In genomic region chr6:38804368-38804767, GRCh38 we compare ENCODE assay signal across 19 cellular contexts.
A peak's percentile ranks its signal among the peaks of the same experiment; 100 is the strongest.
DNase-seq lines count a peak whose midpoint lies in the region; ATAC-seq lines count a peak whose summit lies in the region.
"Had no signal": no experiment of that assay in that cellular context is flagged by ENCODE, and none has a peak within 500 bp of the region (broad histone marks: within the 10 kb centered on the region; RNA-seq: fewer than 3 reads in every experiment).

No MANE protein-coding gene starts in this region.

- H3K27ac Mint-ChIP-seq in naive thymus-derived CD8-positive, alpha-beta T cell = no peak overlapping the region
- no peak overlapping the region for H3K27ac Mint-ChIP-seq in activated CD4-positive, alpha-beta T cell treated with anti-CD3 and anti-CD28 coated beads, Interleukin-2, amount 10 ng/mL, durations not matched to agents 24 days and 14 days
- H3K27ac Mint-ChIP-seq: CD8-positive, alpha-beta memory T cell; IgD-negative memory B cell; T-helper 17 cell had no signal

- H3K9me3 Mint-ChIP-seq in naive thymus-derived CD8-positive, alpha-beta T cell = peaks cover 0 to 2% (median 0%) of the 10 kb centered on the region in 9 donors
- no peaks in the 10 kb centered on the region for H3K9me3 Mint-ChIP-seq in activated CD4-positive, alpha-beta T cell treated with anti-CD3 and anti-CD28 coated beads, Interleukin-2, amount 10 ng/mL, durations not matched to agents 24 days and 14 days
- H3K9me3 Mint-ChIP-seq: CD8-positive, alpha-beta memory T cell; IgD-negative memory B cell had no signal

- POLR2A ChIA-PET in naive thymus-derived CD8-positive, alpha-beta T cell (lab: Charles Lee) = no interaction called here

- no peak overlapping the region for H3K4me3 Mint-ChIP-seq in naive thymus-derived CD8-positive, alpha-beta T cell
- H3K4me3 Mint-ChIP-seq in activated CD4-positive, alpha-beta T cell treated with anti-CD3 and anti-CD28 coated beads, Interleukin-2, amount 10 ng/mL, durations not matched to agents 24 days and 14 days = no peak overlapping the region
- H3K4me3 Mint-ChIP-seq: CD8-positive, alpha-beta memory T cell; IgD-negative memory B cell; T-helper 17 cell had no signal

- H3K27me3 Mint-ChIP-seq in naive thymus-derived CD8-positive, alpha-beta T cell = peaks cover 18 to 69% (median 40%) of the 10 kb centered on the region in 5 donors
- H3K27me3 Mint-ChIP-seq in activated CD4-positive, alpha-beta T cell treated with anti-CD3 and anti-CD28 coated beads, Interleukin-2, amount 10 ng/mL, durations not matched to agents 24 days and 14 days = peaks cover 34% of the 10 kb centered on the region
- H3K27me3 Mint-ChIP-seq: IgD-negative memory B cell had no signal

- intact Hi-C loops in activated CD4-positive, alpha-beta T cell treated with anti-CD3 and anti-CD28 coated beads, Interleukin-2, amount 10 ng/mL, durations not matched to agents 24 days and 14 days (cut with micrococcal nuclease) = no loop called here

- peak; percentile 22 for DNase-seq in NCI-H748 (lab: John Stamatoyannopoulos, UW; ENCODE audit: unreplicated experiment)
- no peak for DNase-seq in NCI-H748 treated with DMSO at 0.1 percent for 48 hours (lab: John Stamatoyannopoulos, UW)
- DNase-seq in DMS53 treated with DMSO at 0.1 percent for 48 hours (lab: John Stamatoyannopoulos, UW; ENCODE audit: unreplicated experiment) = peak; percentile 19
- DNase-seq in NCI-H774 (lab: John Stamatoyannopoulos, UW) = peak; percentile 3
- DNase-seq in myocyte (ENCODE audit: low read depth) = peak; percentile 32
- no peak for DNase-seq in naive thymus-derived CD8-positive, alpha-beta T cell
- no peak for DNase-seq in activated CD4-positive, alpha-beta T cell treated with anti-CD3 and anti-CD28 coated beads, Interleukin-2, amount 10 ng/mL, durations not matched to agents 24 days and 14 days
- DNase-seq: CD8-positive, alpha-beta memory T cell; GF-D8; GM23248; Kasumi-1; MG63; NCI-H1092; NCI-H2081; NCI-H526 treated with DMSO at 0.1 percent for 48 hours; T-helper 17 cell had no signal

- no peaks in the 10 kb centered on the region for H3K4me1 Mint-ChIP-seq in naive thymus-derived CD8-positive, alpha-beta T cell
- no peaks in the 10 kb centered on the region for H3K4me1 Mint-ChIP-seq in activated CD4-positive, alpha-beta T cell treated with anti-CD3 and anti-CD28 coated beads, Interleukin-2, amount 10 ng/mL, durations not matched to agents 24 days and 14 days
- H3K4me1 Mint-ChIP-seq: CD8-positive, alpha-beta memory T cell; T-helper 17 cell had no signal

- no peaks in the 10 kb centered on the region for H3K36me3 Mint-ChIP-seq in naive thymus-derived CD8-positive, alpha-beta T cell
- H3K36me3 Mint-ChIP-seq in activated CD4-positive, alpha-beta T cell treated with anti-CD3 and anti-CD28 coated beads, Interleukin-2, amount 10 ng/mL, durations not matched to agents 24 days and 14 days (ENCODE audit: low read depth) = no peaks in the 10 kb centered on the region
- H3K36me3 Mint-ChIP-seq: CD8-positive, alpha-beta memory T cell; IgD-negative memory B cell had no signal

- no peak for ATAC-seq in GM19455 (IDR thresholded peaks at IDR 0.05; ENCODE audit: unreplicated experiment)
- ATAC-seq in naive thymus-derived CD8-positive, alpha-beta T cell = no peak
- ATAC-seq: HCT116, T-helper 17 cell had no signal

Comparison
In these comparisons a context has a peak if more than half of its experiments do, and no peak if none do; other contexts are left out.
1. DNase-seq: peak in NCI-H748 (single experiment), DMS53 treated with DMSO at 0.1 percent for 48 hours (single experiment), NCI-H774 (single experiment) and myocyte (single experiment); none in NCI-H748 treated with DMSO at 0.1 percent for 48 hours (single experiment), naive thymus-derived CD8-positive, alpha-beta T cell (0 of 10) and activated CD4-positive, alpha-beta T cell treated with anti-CD3 and anti-CD28 coated beads, Interleukin-2, amount 10 ng/mL, durations not matched to agents 24 days and 14 days (single experiment).